Comparison of ENCODE assay signal across 26 cellular contexts in genomic region chr14:93161411-93161940, GRCh38. TPM values are rescaled to one million over a fixed set of nuclear protein-coding genes. Genes with fewer than 3 reads are reported as not detected.
DNase-seq lines count a peak whose midpoint lies in the region; ATAC-seq and TF ChIP-seq lines count a peak whose summit lies in the region.
"Had no signal": no experiment of that assay in that cellular context is flagged by ENCODE, and none has a peak within 500 bp of the region (broad histone marks: within the 10 kb centered on the region; RNA-seq: fewer than 3 reads in every experiment).

No MANE protein-coding gene starts in this region.

- no peaks in the 10 kb centered on the region for H3K36me3 Mint-ChIP-seq in WTC11

- CTCF ChIA-PET in HEK293 (lab: Yijun Ruan, JAX) (interaction anchor here (1.0 to 1.4 kb wide), 4 partner anchors 8 to 227 kb away, joined by 3 to 7 read pairs (median 4); no protein-coding TSS in a partner anchor), WTC11 (lab: Charles Lee) (interaction anchor here (0.8 to 3.0 kb wide), 11 partner anchors 8 to 232 kb away, joined by 3 to 28 read pairs (median 5); partner anchors contain the start of genes LYSET and MOAP1)

- no peak overlapping the region for H3K18ac ChIP-seq in trophoblast cell (ENCODE audit: low read length)

- no peak overlapping the region for H4K91ac ChIP-seq in trophoblast cell (ENCODE audit: low read depth, low read length)

- no peaks in the 10 kb centered on the region for H3K36me3 ChIP-seq in BE2C
- no peaks in the 10 kb centered on the region for H3K36me3 ChIP-seq in HEK293 (ENCODE audit: control insufficient read depth in 2 of 2, insufficient read depth in 1 of 2, low read length in 2 of 2)
- H3K36me3 ChIP-seq in trophoblast cell (ENCODE audit: control insufficient read depth in 1 of 2, insufficient read depth in 2 of 2, low read length in 2 of 2), result no peaks in the 10 kb centered on the region
- H3K36me3 ChIP-seq: BLaER1, SJSA1 had no signal

- H3K27me3 ChIP-seq in BE2C, result no peaks in the 10 kb centered on the region
- H3K27me3 ChIP-seq in trophoblast cell (ENCODE audit: insufficient read depth, low read length), result no peaks in the 10 kb centered on the region
- H3K27me3 ChIP-seq: BLaER1, SJSA1 had no signal

- H3K27ac ChIP-seq in HEK293 (ENCODE audit: extremely low read depth, low read depth, low read length) (no peak overlapping the region), trophoblast cell (ENCODE audit: low read depth, low read length) (no peak overlapping the region)
- H3K27ac ChIP-seq: BLaER1, SJSA1 had no signal

- TF ChIP-seq CTCF in BE2C (IDR thresholded peaks at IDR 0.05; ENCODE audit: low read depth, low read length) (no peak), HEK293 (tag by site-specific recombination; IDR thresholded peaks at IDR 0.05) (no peak), WTC11 (IDR thresholded peaks at IDR 0.05) (no peak)

- H2BK5ac ChIP-seq in trophoblast cell (ENCODE audit: low read depth, low read length, poor library complexity), result no peak overlapping the region

- no peak overlapping the region for H2AFZ ChIP-seq in trophoblast cell (ENCODE audit: insufficient read depth, low read length, poor library complexity)

- H3K4me3 ChIP-seq in BE2C (ENCODE audit: low read depth, low read length) (no peak overlapping the region), HEK293 (ENCODE audit: low read depth, low read length) (no peak overlapping the region), trophoblast cell (ENCODE audit: low read depth, low read length) (no peak overlapping the region)
- H3K4me3 ChIP-seq: BLaER1, K562, SJSA1 had no signal

- ATAC-seq in WTC11 (no peak), HG02981 (IDR thresholded peaks at IDR 0.05; ENCODE audit: unreplicated experiment) (no peak)
- ATAC-seq: K562 had no signal

- DNase-seq in BE2C, result peak; percentile 59
- no peak for DNase-seq in WTC11 (ENCODE audit: low spot score)
- no peak for DNase-seq in trophoblast cell
- no peak for DNase-seq in activated gamma-delta T cell treated with Interleukin-2 at 50 U/mL for 16 hours
- DNase-seq in occipital lobe (lab: John Stamatoyannopoulos, UW), result no peak
- DNase-seq: 8988T; ACHN; CD4-positive, alpha-beta T cell; GF-D8; HCEC 1CT; Kasumi-1; MV-4-11; NCI-H1105 treated with DMSO at 0.1 percent for 48 hours; NCI-H146; NCI-H1930; NCI-H2107; NCI-H446; NCI-H524 treated with DMSO at 0.1 percent for 48 hours; NCI-H774; Right ventricle myocardium superior; RPMI8226 had no signal

- peak overlapping the region; percentile 81; the same call in 1 of the 2 replicates for H3K27ac Mint-ChIP-seq in WTC11
- H3K27ac Mint-ChIP-seq: CD4-positive, alpha-beta T cell had no signal

- no peak overlapping the region for H3K23ac ChIP-seq in trophoblast cell (ENCODE audit: low read length)

- no peak overlapping the region for H2AK5ac ChIP-seq in trophoblast cell (ENCODE audit: low read length)

- no peak overlapping the region for H3K4ac ChIP-seq in trophoblast cell (ENCODE audit: low read depth, low read length)

- H4K12ac ChIP-seq in trophoblast cell (ENCODE audit: low read depth, low read length), result no peak overlapping the region

- H3K79me1 ChIP-seq in trophoblast cell (ENCODE audit: low read length), result no peaks in the 10 kb centered on the region

- peaks cover 3% of the 10 kb centered on the region; the same call in 1 of the 2 replicates for H3K27me3 Mint-ChIP-seq in WTC11 (ENCODE audit: low read depth)
- H3K27me3 Mint-ChIP-seq: CD4-positive, alpha-beta T cell had no signal

- peak overlapping the region; percentile 75 for H3K9ac ChIP-seq in trophoblast cell (ENCODE audit: low read length)
- H3K9ac ChIP-seq: BLaER1 had no signal

- H2BK12ac ChIP-seq in trophoblast cell (ENCODE audit: low read length), result no peak overlapping the region

- H3K4me2 ChIP-seq in trophoblast cell (ENCODE audit: low read length), result no peak overlapping the region
- H3K4me2 ChIP-seq: BLaER1 had no signal

- H3K4me3 Mint-ChIP-seq in WTC11, result no peak overlapping the region
- H3K4me3 Mint-ChIP-seq: CD4-positive, alpha-beta T cell had no signal

- no CpG with 5 or more reads among the region's 4 CpGs for WGBS in trophoblast cell (ENCODE audit: extremely low coverage, insufficient coverage, insufficient read length)

- POLR2A ChIA-PET in HEK293 (lab: Yijun Ruan, JAX), result no interaction called here
- POLR2A ChIA-PET in WTC11 (lab: Charles Lee), result no interaction called here

- no peak overlapping the region for H3K14ac ChIP-seq in trophoblast cell (ENCODE audit: low read length)

- no peaks in the 10 kb centered on the region for H3K9me3 Mint-ChIP-seq in WTC11
- H3K9me3 Mint-ChIP-seq: CD4-positive, alpha-beta T cell had no signal

- no peak overlapping the region for H2BK120ac ChIP-seq in trophoblast cell (ENCODE audit: insufficient read depth, low read length, poor library complexity)

- peaks cover 4% of the 10 kb centered on the region for H3K4me1 Mint-ChIP-seq in WTC11

- H3K4me1 ChIP-seq in BE2C (peaks cover 15% of the 10 kb centered on the region), HEK293 (ENCODE audit: control insufficient read depth, insufficient read depth, low read length) (no peaks in the 10 kb centered on the region), trophoblast cell (ENCODE audit: control insufficient read depth in 1 of 2, insufficient read depth in 2 of 2, low read length in 2 of 2) (peaks cover 0 to 7% of the 10 kb centered on the region in 2 experiments)
- H3K4me1 ChIP-seq: SJSA1 had no signal

- no peak overlapping the region for H4K8ac ChIP-seq in trophoblast cell (ENCODE audit: low read depth, low read length)

- no peaks in the 10 kb centered on the region; the same call in 1 of the 2 replicates for H3K9me3 ChIP-seq in BE2C
- H3K9me3 ChIP-seq in HEK293 (ENCODE audit: control insufficient read depth, insufficient read depth, low read depth, low read length), result no peaks in the 10 kb centered on the region
- H3K9me3 ChIP-seq in trophoblast cell (ENCODE audit: insufficient read depth, low read depth, low read length), result no peaks in the 10 kb centered on the region
- H3K9me3 ChIP-seq: BLaER1, SJSA1 had no signal

- no peaks in the 10 kb centered on the region for H3K79me2 ChIP-seq in trophoblast cell (ENCODE audit: control insufficient read depth, insufficient read depth, low read length, poor library complexity)

TF ChIP-seq in WTC11, 78 proteins besides CTCF, POLR2A, EP300 and RAD21 (continues in another document):
- TF ChIP-seq ELF4 (CRISPR knock-in tag; IDR thresholded peaks at IDR 0.05; ENCODE audit: low read depth) (no peak), ZBTB21 (CRISPR knock-in tag; IDR thresholded peaks at IDR 0.05; ENCODE audit: borderline replicate concordance) (no peak), MXD4 (CRISPR knock-in tag; IDR thresholded peaks at IDR 0.05; ENCODE audit: borderline replicate concordance) (no peak), CREM (CRISPR knock-in tag; IDR thresholded peaks at IDR 0.05) (no peak), ZNF232 (CRISPR knock-in tag; IDR thresholded peaks at IDR 0.05) (no peak), ZNF138 (CRISPR knock-in tag; conservative IDR thresholded peaks at IDR 0.05) (no peak), ZNF423 (CRISPR knock-in tag; IDR thresholded peaks at IDR 0.05) (no peak), IRF2 (CRISPR knock-in tag; IDR thresholded peaks at IDR 0.05; ENCODE audit: borderline replicate concordance, low read depth) (no peak), FOXJ3 (CRISPR knock-in tag; IDR thresholded peaks at IDR 0.05; ENCODE audit: borderline replicate concordance) (no peak)
- TF ChIP-seq, protein P1, sequence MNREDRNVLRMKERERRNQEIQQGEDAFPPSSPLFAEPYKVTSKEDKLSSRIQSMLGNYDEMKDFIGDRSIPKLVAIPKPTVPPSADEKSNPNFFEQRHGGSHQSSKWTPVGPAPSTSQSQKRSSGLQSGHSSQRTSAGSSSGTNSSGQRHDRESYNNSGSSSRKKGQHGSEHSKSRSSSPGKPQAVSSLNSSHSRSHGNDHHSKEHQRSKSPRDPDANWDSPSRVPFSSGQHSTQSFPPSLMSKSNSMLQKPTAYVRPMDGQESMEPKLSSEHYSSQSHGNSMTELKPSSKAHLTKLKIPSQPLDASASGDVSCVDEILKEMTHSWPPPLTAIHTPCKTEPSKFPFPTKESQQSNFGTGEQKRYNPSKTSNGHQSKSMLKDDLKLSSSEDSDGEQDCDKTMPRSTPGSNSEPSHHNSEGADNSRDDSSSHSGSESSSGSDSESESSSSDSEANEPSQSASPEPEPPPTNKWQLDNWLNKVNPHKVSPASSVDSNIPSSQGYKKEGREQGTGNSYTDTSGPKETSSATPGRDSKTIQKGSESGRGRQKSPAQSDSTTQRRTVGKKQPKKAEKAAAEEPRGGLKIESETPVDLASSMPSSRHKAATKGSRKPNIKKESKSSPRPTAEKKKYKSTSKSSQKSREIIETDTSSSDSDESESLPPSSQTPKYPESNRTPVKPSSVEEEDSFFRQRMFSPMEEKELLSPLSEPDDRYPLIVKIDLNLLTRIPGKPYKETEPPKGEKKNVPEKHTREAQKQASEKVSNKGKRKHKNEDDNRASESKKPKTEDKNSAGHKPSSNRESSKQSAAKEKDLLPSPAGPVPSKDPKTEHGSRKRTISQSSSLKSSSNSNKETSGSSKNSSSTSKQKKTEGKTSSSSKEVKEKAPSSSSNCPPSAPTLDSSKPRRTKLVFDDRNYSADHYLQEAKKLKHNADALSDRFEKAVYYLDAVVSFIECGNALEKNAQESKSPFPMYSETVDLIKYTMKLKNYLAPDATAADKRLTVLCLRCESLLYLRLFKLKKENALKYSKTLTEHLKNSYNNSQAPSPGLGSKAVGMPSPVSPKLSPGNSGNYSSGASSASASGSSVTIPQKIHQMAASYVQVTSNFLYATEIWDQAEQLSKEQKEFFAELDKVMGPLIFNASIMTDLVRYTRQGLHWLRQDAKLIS (CRISPR knock-in tag; IDR thresholded peaks at IDR 0.05; ENCODE audit: borderline replicate concordance), result no peak

RNA-seq across cellular contexts. Expression of gene MOAP1, which starts 23.2 kb away (rescaled TPM):
- polyA plus RNA-seq in BE2C (2012; ENCODE audit: insufficient read depth, insufficient read length, low read depth), result 75.6 TPM
- total RNA-seq in WTC11 (2021) (16.7 to 18.1 TPM (median 17.2 TPM) in 3 replicates), occipital lobe (70.3 TPM)
- 10.5 and 10.6 TPM in 2 replicates for polyA plus RNA-seq in trophoblast cell (2013)

RNA-seq across cellular contexts. Expression of gene LYSET, which starts 23.6 kb away (rescaled TPM):
- polyA plus RNA-seq in BE2C (2012; ENCODE audit: insufficient read depth, insufficient read length, low read depth), result 33.0 TPM
- 24.7 to 25.6 TPM (median 25.5 TPM) in 3 replicates for total RNA-seq in WTC11 (2021)
- polyA plus RNA-seq in trophoblast cell (2013), result 17.1 and 17.2 TPM in 2 replicates
- total RNA-seq in occipital lobe, result 8.6 TPM

RNA-seq across cellular contexts. Expression of gene GON7, which starts 45.4 kb away (rescaled TPM):
- 24.0 TPM for polyA plus RNA-seq in BE2C (2012; ENCODE audit: insufficient read depth, insufficient read length, low read depth)
- 7.1 to 8.0 TPM (median 7.4 TPM) in 3 replicates for total RNA-seq in WTC11 (2021)
- 8.5 and 8.9 TPM in 2 replicates for polyA plus RNA-seq in trophoblast cell (2013)
- 11.9 TPM for total RNA-seq in occipital lobe

RNA-seq across cellular contexts. Expression of gene UBR7, which starts 45.6 kb away (rescaled TPM):
- 38.7 TPM for polyA plus RNA-seq in BE2C (2012; ENCODE audit: insufficient read depth, insufficient read length, low read depth)
- 21.1 to 28.9 TPM (median 24.0 TPM) in 3 replicates for total RNA-seq in WTC11 (2021)
- 10.9 and 11.6 TPM in 2 replicates for polyA plus RNA-seq in trophoblast cell (2013)
- total RNA-seq in occipital lobe, result 56.6 TPM

RNA-seq across cellular contexts. Expression of gene ITPK1, which starts 45.8 kb away (rescaled TPM):
- 68.1 TPM for polyA plus RNA-seq in BE2C (2012; ENCODE audit: insufficient read depth, insufficient read length, low read depth)
- total RNA-seq in WTC11 (2021) (116 to 144 TPM (median 121 TPM) in 3 replicates), occipital lobe (24.3 TPM)
- polyA plus RNA-seq in trophoblast cell (2013), result 14.2 and 14.7 TPM in 2 replicates
